In the genomic region with DNA sequence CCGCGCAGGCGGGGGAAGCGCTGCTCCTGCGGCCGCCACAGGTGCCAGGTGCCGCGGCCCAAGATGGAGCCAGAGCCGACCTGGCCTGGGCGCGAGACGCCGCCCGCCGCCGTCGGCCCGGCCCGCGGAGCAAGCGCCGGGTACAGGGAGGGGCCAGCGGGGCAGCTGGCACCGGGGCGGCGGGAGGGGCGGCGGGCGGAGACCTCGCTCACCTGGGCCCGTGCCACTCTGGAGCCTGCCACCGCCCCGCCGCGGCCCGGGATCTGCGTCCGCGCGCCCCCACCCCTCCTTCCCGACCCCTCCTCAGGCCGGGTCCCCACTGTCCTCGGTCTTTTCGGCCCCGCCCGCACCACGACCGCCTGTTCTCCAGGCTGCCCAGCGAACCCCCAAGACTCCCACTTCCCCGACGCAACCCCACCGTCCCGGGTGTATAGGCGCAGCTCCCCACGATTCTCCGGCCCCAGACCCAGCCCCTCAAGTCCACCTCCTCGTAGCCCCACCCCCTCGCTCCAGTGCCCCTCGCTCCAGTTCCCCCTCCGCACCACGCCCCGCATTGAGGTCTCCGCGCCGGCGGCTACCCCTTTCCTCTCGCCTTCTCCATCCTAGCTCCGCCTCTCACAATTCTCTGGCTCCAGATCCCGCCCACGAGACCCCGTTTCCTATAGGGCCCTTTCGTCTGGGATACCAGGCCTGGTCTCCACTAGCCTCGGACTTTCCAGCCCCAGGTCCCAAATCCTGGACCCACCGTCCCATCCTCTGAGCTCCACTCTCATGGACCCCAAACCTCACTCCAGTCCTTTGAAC, we compare ENCODE assay signal across 9 cellular contexts. TPM values are rescaled to one million over a fixed set of nuclear protein-coding genes. Genes with fewer than 3 reads are reported as not detected.
A peak's percentile ranks its signal among the peaks of the same experiment; 100 is the strongest.
DNase-seq lines count a peak whose midpoint lies in the region; ATAC-seq and TF ChIP-seq lines count a peak whose summit lies in the region.
"Had no signal": no experiment of that assay in that cellular context is flagged by ENCODE, and none has a peak within 500 bp of the region (broad histone marks: within the 10 kb centered on the region; RNA-seq: fewer than 3 reads in every experiment).

Gene GPRIN2 (minus strand): TSS at position 144 of the 804 bp plus-strand sequence. CDS start 5,922 bp downstream, outside the sequence.

- DNase-seq in NCI-H345 (lab: John Stamatoyannopoulos, UW): peak; percentile 17
- no peak for DNase-seq in NCI-H345 treated with DMSO at 0.1 percent for 48 hours (lab: John Stamatoyannopoulos, UW; ENCODE audit: unreplicated experiment)
- peak; percentile 20 to 61 for DNase-seq in breast epithelium (ENCODE audit: low spot score in 2 of 2)
- DNase-seq in lower leg skin (ENCODE audit: low spot score in 2 of 2): peak in 1 of 2 donors; percentile 91
- peak; percentile 4 for DNase-seq in thoracic aorta (ENCODE audit: low spot score)
- DNase-seq in NCI-H2029 (lab: John Stamatoyannopoulos, UW): no peak
- DNase-seq in NCI-H1694 (lab: John Stamatoyannopoulos, UW): no peak

- H3K27ac ChIP-seq in breast epithelium (peak within 1 kb of the TSS in 1 of 2 donors; percentile 10), thoracic aorta (no peak within 1 kb of the TSS)

- H3K36me3 ChIP-seq in breast epithelium: no peaks in the 10 kb centered on the region
- no peaks in the 10 kb centered on the region for H3K36me3 ChIP-seq in thoracic aorta

- WGBS in lower leg skin, 2 donors: 7 to 8% methylated on average over 56 to 65 of the region's 74 CpGs

- H3K27me3 ChIP-seq in breast epithelium: peaks cover 0 to 26% of the 10 kb centered on the region in 2 donors
- H3K27me3 ChIP-seq in thoracic aorta (replicated peaks; ENCODE audit: insufficient read depth): no peaks in the 10 kb centered on the region

- TF ChIP-seq CTCF in breast epithelium (IDR thresholded peaks at IDR 0.05) (no peak), lower leg skin (IDR thresholded peaks at IDR 0.05) (no peak), thoracic aorta (IDR thresholded peaks at IDR 0.05) (no peak)

- TF ChIP-seq POLR2A in breast epithelium (IDR thresholded peaks at IDR 0.05) (no peak), lower leg skin (IDR thresholded peaks at IDR 0.05) (no peak)

- no peaks in the 10 kb centered on the region for H3K9me3 ChIP-seq in breast epithelium
- no peaks in the 10 kb centered on the region for H3K9me3 ChIP-seq in thoracic aorta

- no peak for ATAC-seq in thoracic aorta (ENCODE audit: insufficient number of reproducible peaks, low FRiP score, low read depth)
- ATAC-seq in HG02623 (IDR thresholded peaks at IDR 0.05; ENCODE audit: unreplicated experiment): no peak

- intact Hi-C loops in breast epithelium (cut with DNase I; ENCODE audit: low total_unique reads): no loop called here
- intact Hi-C loops in lower leg skin (cut with DNase I; ENCODE audit: low total_unique reads): no loop called here

- H3K4me1 ChIP-seq in breast epithelium (no peaks in the 10 kb centered on the region), thoracic aorta (ENCODE audit: control insufficient read depth in 1 of 2, low read depth in 2 of 2) (peaks cover 7 to 17% of the 10 kb centered on the region in 2 donors)

- H3K4me3 ChIP-seq in breast epithelium: peak within 1 kb of the TSS; percentile 22 to 70 (median 61)
- H3K4me3 ChIP-seq in lower leg skin (ENCODE audit: low read depth, poor library complexity, severe bottlenecking): peak within 1 kb of the TSS; percentile 15
- H3K4me3 ChIP-seq in thoracic aorta: peak within 1 kb of the TSS; percentile 69

RNA-seq across cellular contexts. Expression of gene GPRIN2, which starts in this region (rescaled TPM):
- 1 to 10 TPM in 2 of 3 donors, not detected in 1; 5.9 to 6.9 TPM for total RNA-seq in breast epithelium
- 100 to 1,000 TPM in 1 of 4 donors, 10 to 100 TPM in 3; 50.5 to 118 (median 61.8) TPM for total RNA-seq in lower leg skin
- total RNA-seq in thoracic aorta: 1 to 10 TPM in 1 of 2 donors, under 1 TPM in 1; 0.27 to 4.8 TPM
- total RNA-seq: mononuclear cell had no signal

Comparison
In these comparisons a context has a peak if more than half of its experiments do, and no peak if none do; other contexts are left out.
1. RNA of gene GPRIN2 (total RNA-seq): 50.5 to 118 TPM in lower leg skin; 5.9 to 6.9 TPM in breast epithelium and 0.27 to 4.8 TPM in thoracic aorta; every median in the first group is over 4 times any median in the second.
2. DNase-seq: peak in NCI-H345 (single experiment), breast epithelium (2 of 2) and thoracic aorta (single experiment); none in NCI-H345 treated with DMSO at 0.1 percent for 48 hours (single experiment), NCI-H2029 (single experiment) and NCI-H1694 (single experiment).
3. H3K4me3 ChIP-seq: peak in every context shown above with its lines; median percentile 69 in thoracic aorta; 61 in breast epithelium; 15 in lower leg skin.